ENCODE assay signal across 8 cellular contexts in genomic region chr12:34038357-34038756, GRCh38. TPM values are rescaled to one million over a fixed set of nuclear protein-coding genes. Genes with fewer than 3 reads are reported as not detected.
DNase-seq lines count a peak whose midpoint lies in the region; TF ChIP-seq lines count a peak whose summit lies in the region.
"Not testable (repeated sequence)": the region's sequence is repeated elsewhere in the genome, so short reads cannot be mapped to it uniquely, and the experiment has no call there.

No MANE protein-coding gene starts in this region.

- TF ChIP-seq POLR2A in NB4 (IDR thresholded peaks at IDR 0.05; ENCODE audit: extremely low read depth, insufficient read length) = not testable (repeated sequence)

- not testable (repeated sequence) for H3K4me3 Mint-ChIP-seq in Calu3 (ENCODE audit: low read depth, unreplicated experiment); type B pancreatic cell

- not testable (repeated sequence) for H3K9me3 ChIP-seq in HEK293 (ENCODE audit: control insufficient read depth, insufficient read depth, low read depth, low read length); mammary epithelial cell (replicated peaks; ENCODE audit: insufficient read depth, low read length); left ventricle myocardium inferior (replicated peaks)

- DNase-seq in Calu3 (peak; percentile 17), NB4 (ENCODE audit: low read depth) (peak; percentile 43), NCI-H748 (lab: John Stamatoyannopoulos, UW; ENCODE audit: unreplicated experiment) (peak; percentile 77), SK-MEL-5 (ENCODE audit: low read depth, low spot score) (peak; percentile 58)
- DNase-seq in mammary epithelial cell; left ventricle myocardium inferior; type B pancreatic cell (ENCODE audit: extremely low spot score, unreplicated experiment): not testable (repeated sequence)

- H3K4me2 ChIP-seq in mammary epithelial cell (ENCODE audit: insufficient read depth, low read depth, low read length) = not testable (repeated sequence)

- not testable (repeated sequence) for H2AFZ ChIP-seq in mammary epithelial cell (ENCODE audit: low read depth, low read length)

- not testable (repeated sequence) for H3K27ac Mint-ChIP-seq in Calu3 (ENCODE audit: unreplicated experiment); type B pancreatic cell

- dilution Hi-C loops in mammary epithelial cell (cut with HindIII; ENCODE audit: low sequenced_read_pairs) = not testable (repeated sequence)

- H3K79me2 ChIP-seq in mammary epithelial cell (ENCODE audit: insufficient read depth, low read length) = not testable (repeated sequence)

- not testable (repeated sequence) for H3K4me1 ChIP-seq in HEK293 (ENCODE audit: control insufficient read depth, insufficient read depth, low read length); mammary epithelial cell (ENCODE audit: insufficient read depth, low read length); left ventricle myocardium inferior

- not testable (repeated sequence) for H3K27me3 Mint-ChIP-seq in Calu3 (ENCODE audit: unreplicated experiment); type B pancreatic cell

- CTCF ChIA-PET in Calu3 (lab: Charles Lee); mammary epithelial cell (lab: Charles Lee; ENCODE audit: low non-redundant PET): not testable (repeated sequence)
- CTCF ChIA-PET in HEK293 (lab: Yijun Ruan, JAX) = interaction anchor here (0.7 to 2.0 kb wide), 3 partner anchors 83 to 585 kb away, joined by 3 to 10 read pairs (median 4); no protein-coding TSS in a partner anchor

- H3K4me1 Mint-ChIP-seq in Calu3 (ENCODE audit: low read depth, unreplicated experiment); type B pancreatic cell (ENCODE audit: unreplicated experiment): not testable (repeated sequence)

- intact Hi-C loops in Calu3 (cut with micrococcal nuclease; ENCODE audit: unreplicated experiment) (loop anchor here (1.0 to 2.0 kb wide), 2 partner anchors 180 to 586 kb away; no protein-coding TSS in a partner anchor), mammary epithelial cell (cut with micrococcal nuclease) (loop anchor here (1.0 to 5.0 kb wide), 2 partner anchors 180 to 589 kb away; no protein-coding TSS in a partner anchor)
- intact Hi-C loops in left ventricle myocardium inferior (cut with micrococcal nuclease) = not testable (repeated sequence)

- not testable (repeated sequence) for H3K9me3 Mint-ChIP-seq in Calu3 (ENCODE audit: low read depth, unreplicated experiment); type B pancreatic cell

- 34% methylated on average over 3 of the region's 3 CpGs for WGBS in mammary epithelial cell (ENCODE audit: low coverage, missing lambda C conversion rate)

- not testable (repeated sequence) for H3K9ac ChIP-seq in mammary epithelial cell (ENCODE audit: insufficient read depth, low read length)

- not testable (repeated sequence) for H4K20me1 ChIP-seq in mammary epithelial cell (ENCODE audit: insufficient read depth, low read length)

- not testable (repeated sequence) for H3K36me3 ChIP-seq in HEK293 (ENCODE audit: control insufficient read depth in 2 of 2, insufficient read depth in 1 of 2, low read length in 2 of 2); mammary epithelial cell (ENCODE audit: insufficient read depth, low read length); left ventricle myocardium inferior

- BruUV-seq in Calu3 (replicated peaks; lab: Mats Ljungman, UMichigan); mammary epithelial cell (replicated peaks; lab: Mats Ljungman, UMichigan): not testable (repeated sequence)

- H3K36me3 Mint-ChIP-seq in Calu3 (ENCODE audit: insufficient read depth, unreplicated experiment); type B pancreatic cell: not testable (repeated sequence)

- POLR2A ChIA-PET in HEK293 (lab: Yijun Ruan, JAX) = not testable (repeated sequence)

- not testable (repeated sequence) for H3K27ac ChIP-seq in HEK293 (ENCODE audit: extremely low read depth, low read depth, low read length); mammary epithelial cell (ENCODE audit: insufficient read depth, low read depth, low read length); left ventricle myocardium inferior (replicated peaks)

- TF ChIP-seq CTCF in Calu3 (IDR thresholded peaks at IDR 0.05; ENCODE audit: unreplicated experiment) = peak; percentile 33
- TF ChIP-seq CTCF in HEK293 (tag by site-specific recombination; IDR thresholded peaks at IDR 0.05) = not testable (repeated sequence)
- peak; percentile 20 for TF ChIP-seq CTCF in NB4 (IDR thresholded peaks at IDR 0.05; ENCODE audit: low read depth, low read length)
- peak; percentile 6 to 31 for TF ChIP-seq CTCF in mammary epithelial cell (conservative IDR thresholded peaks at IDR 0.05 in 1 of 2, IDR thresholded peaks at IDR 0.05 in 1 of 2; ENCODE audit: extremely low read depth in 1 of 2, insufficient read depth in 1 of 2, low read depth in 1 of 2, low read length in 2 of 2)
- peak; percentile 28 for TF ChIP-seq CTCF in left ventricle myocardium inferior (IDR thresholded peaks at IDR 0.05; ENCODE audit: borderline replicate concordance)
- TF ChIP-seq CTCF in type B pancreatic cell (conservative IDR thresholded peaks at IDR 0.05) = peak; percentile 46

- not testable (repeated sequence) for H3K4me3 ChIP-seq in HEK293 (ENCODE audit: low read depth, low read length); NB4 (ENCODE audit: low read depth, low read length); mammary epithelial cell (replicated peaks in 1 of 3; ENCODE audit: insufficient read depth in 1 of 3, low read depth in 2 of 3, low read length in 3 of 3); left ventricle myocardium inferior

- in situ Hi-C loops in SK-MEL-5 (cut with HindIII; ENCODE audit: low pct_unique_long_range_greater_than_20kb, low sequenced_read_pairs); mammary epithelial cell (cut with MboI; ENCODE audit: low sequenced_read_pairs in 2 of 2): not testable (repeated sequence)

- H3K27me3 ChIP-seq in mammary epithelial cell (ENCODE audit: insufficient read depth, low read length); left ventricle myocardium inferior (ENCODE audit: low read depth): not testable (repeated sequence)

TF ChIP-seq in HEK293, 187 proteins besides CTCF, POLR2A, EP300 and RAD21:
- peak; percentile 51 for TF ChIP-seq ZNF654 (tag by site-specific recombination; IDR thresholded peaks at IDR 0.05; ENCODE audit: low read depth)

RNA-seq across cellular contexts. Expression of gene ALG10, which starts 16.1 kb away (rescaled TPM):
- total RNA-seq in Calu3 (2022) (16.4 and 17.4 TPM in 2 replicates), mammary epithelial cell (10 to 100 TPM; 12.6 to 18.7 TPM), left ventricle myocardium inferior (3.9 TPM), type B pancreatic cell (ENCODE audit: low replicate concordance) (12.4 and 17.3 TPM in 2 replicates)
- 10.1 and 10.7 TPM in 2 replicates for total RNA-seq in SK-MEL-5 (2014; rRNA removed; shearing (Covaris generic))
- 5.0 and 14.5 TPM in 2 replicates for polyA plus RNA-seq in SK-MEL-5 (2015; cell fraction: cytosol; rRNA removed)
- 11.6 and 16.1 TPM in 2 replicates for polyA plus RNA-seq in SK-MEL-5 (2015; cell fraction: nucleus; rRNA removed)
- polyA plus RNA-seq in mammary epithelial cell = 9.3 TPM
- polyA minus RNA-seq in mammary epithelial cell = 15.6 TPM
